ENCODE assay signal across 13 cellular contexts in the genomic region with DNA sequence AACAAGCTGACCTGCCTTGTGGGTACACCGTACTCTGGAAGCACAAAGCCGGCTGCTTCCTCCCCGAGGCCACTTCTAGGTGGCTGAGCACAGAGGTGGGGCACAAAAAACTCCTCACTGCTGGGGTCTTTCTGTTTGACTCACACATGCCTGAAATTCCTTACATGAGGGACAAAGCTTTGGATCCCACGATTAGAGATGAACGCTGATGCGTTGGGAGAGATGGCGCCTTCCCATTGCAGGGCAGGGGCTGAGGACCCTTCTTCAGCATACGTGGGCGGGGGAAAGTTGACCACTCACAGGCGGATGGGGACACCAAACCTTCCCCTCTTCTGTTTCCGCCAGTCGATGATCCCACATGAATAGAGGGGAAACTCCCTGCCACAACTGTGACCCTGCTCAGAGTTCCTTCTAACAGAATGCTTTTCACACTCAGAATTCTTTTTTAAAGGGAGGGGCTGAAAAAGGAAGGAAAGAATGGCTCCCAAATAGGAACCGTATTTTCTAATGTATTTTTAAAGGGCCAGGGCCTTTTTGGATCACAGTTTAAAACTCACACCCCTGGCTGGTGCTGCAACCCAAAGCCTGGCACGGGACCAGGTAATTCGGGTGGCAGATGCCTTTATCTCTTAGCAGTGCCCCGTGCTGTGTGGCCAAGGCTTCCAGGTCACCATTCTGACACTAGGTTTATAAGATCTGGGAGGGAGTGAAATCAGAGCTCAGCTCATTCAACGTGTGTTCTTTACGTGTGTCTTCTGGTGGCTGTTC.
DNase-seq lines count a peak whose midpoint lies in the region; ATAC-seq and TF ChIP-seq lines count a peak whose summit lies in the region.
"Had no signal": no experiment of that assay in that cellular context is flagged by ENCODE, and none has a peak within 500 bp of the region (broad histone marks: within the 10 kb centered on the region; RNA-seq: fewer than 3 reads in every experiment).

No MANE protein-coding gene starts in this region.

- H2AFZ ChIP-seq in smooth muscle cell (ENCODE audit: low read depth), result no peak overlapping the region

- CTCF ChIA-PET in WTC11 (lab: Charles Lee), result interaction anchor here (1.0 to 1.3 kb wide), 3 partner anchors 11 to 110 kb away, joined by 3 to 8 read pairs (median 4); no protein-coding TSS in a partner anchor

- DNase-seq in GM13977 (ENCODE audit: low spot score), result peak; percentile 52
- no peak for DNase-seq in WTC11 (ENCODE audit: low spot score)
- DNase-seq in left cardiac atrium, result peak; percentile 62
- no peak for DNase-seq in smooth muscle cell (lab: John Stamatoyannopoulos, UW; ENCODE audit: unreplicated experiment)
- no peak for DNase-seq in foreskin keratinocyte
- DNase-seq in putamen (ENCODE audit: low spot score), result no peak
- DNase-seq in BE2C, result no peak
- DNase-seq: activated CD8-positive, alpha-beta memory T cell treated with anti-CD3 and anti-CD28 coated beads, Interleukin-2, amount 50 U/mL, for 4 hours; DMS153; left colon; NCI-H2107; OCI-M1 had no signal

- 50% methylated on average over 18 of the region's 18 CpGs for WGBS in smooth muscle cell (ENCODE audit: low lambda C conversion rate)

- peaks cover 15% of the 10 kb centered on the region for H3K36me3 Mint-ChIP-seq in WTC11

- no peaks in the 10 kb centered on the region for H4K20me1 ChIP-seq in smooth muscle cell (ENCODE audit: low read depth)

- H3K27ac ChIP-seq in smooth muscle cell (ENCODE audit: low read depth) (no peak overlapping the region), foreskin keratinocyte (no peak overlapping the region)
- H3K27ac ChIP-seq: esophagus muscularis mucosa had no signal

- H3K79me2 ChIP-seq in smooth muscle cell (ENCODE audit: low read depth), result no peaks in the 10 kb centered on the region

- ATAC-seq in WTC11, result peak; percentile 50
- peak in 1 of 2 donors; percentile 24 for ATAC-seq in left cardiac atrium
- ATAC-seq in foreskin keratinocyte, result no peak
- ATAC-seq: left colon had no signal

- H3K9me3 ChIP-seq in smooth muscle cell (replicated peaks; ENCODE audit: low read depth), result no peaks in the 10 kb centered on the region
- H3K9me3 ChIP-seq in BE2C, result no peaks in the 10 kb centered on the region
- H3K9me3 ChIP-seq: esophagus muscularis mucosa had no signal

- H3K27me3 Mint-ChIP-seq in WTC11 (ENCODE audit: low read depth), result no peaks in the 10 kb centered on the region; the same call in 1 of the 2 replicates

- H3K4me1 ChIP-seq in smooth muscle cell (ENCODE audit: low read depth), result peaks cover 20% of the 10 kb centered on the region
- no peaks in the 10 kb centered on the region for H3K4me1 ChIP-seq in foreskin keratinocyte
- peaks cover 3% of the 10 kb centered on the region for H3K4me1 ChIP-seq in BE2C

- POLR2A ChIA-PET in WTC11 (lab: Charles Lee), result no interaction called here

- peaks cover 16% of the 10 kb centered on the region for H3K9me3 Mint-ChIP-seq in WTC11

- H3K4me2 ChIP-seq in smooth muscle cell, result peak overlapping the region; percentile 16

- H3K36me3 ChIP-seq in smooth muscle cell (ENCODE audit: low read depth) (no peaks in the 10 kb centered on the region), BE2C (no peaks in the 10 kb centered on the region)
- H3K36me3 ChIP-seq: esophagus muscularis mucosa had no signal

- no peak overlapping the region for H3K4me3 ChIP-seq in smooth muscle cell
- no peak overlapping the region for H3K4me3 ChIP-seq in BE2C (ENCODE audit: low read depth, low read length)
- H3K4me3 ChIP-seq: esophagus muscularis mucosa had no signal

- no peak overlapping the region for H3K9ac ChIP-seq in smooth muscle cell (ENCODE audit: low read depth)

- H3F3A ChIP-seq in smooth muscle cell (ENCODE audit: low read depth), result no peaks in the 10 kb centered on the region

- no peak overlapping the region for H3K27ac Mint-ChIP-seq in WTC11

- H3K27me3 ChIP-seq in smooth muscle cell (ENCODE audit: low read depth), result no peaks in the 10 kb centered on the region
- no peaks in the 10 kb centered on the region for H3K27me3 ChIP-seq in foreskin keratinocyte
- no peaks in the 10 kb centered on the region for H3K27me3 ChIP-seq in BE2C
- H3K27me3 ChIP-seq: esophagus muscularis mucosa had no signal

- intact Hi-C loops in left cardiac atrium (cut with DNase I), result no loop called here

- in situ Hi-C loops in GM13977 (cut with MboI; ENCODE audit: low pct_unique_long_range_greater_than_20kb, low sequenced_read_pairs, unreplicated experiment), result no loop called here

- peaks cover 15% of the 10 kb centered on the region for H3K4me1 Mint-ChIP-seq in WTC11

- no peak for TF ChIP-seq CTCF in GM13977 (IDR thresholded peaks at IDR 0.05; ENCODE audit: extremely low read depth, insufficient read depth, missing control alignments)
- no peak for TF ChIP-seq CTCF in WTC11 (IDR thresholded peaks at IDR 0.05)
- TF ChIP-seq CTCF in smooth muscle cell (IDR thresholded peaks at IDR 0.05; ENCODE audit: borderline replicate concordance, insufficient read depth, poor library complexity, severe bottlenecking), result no peak
- no peak for TF ChIP-seq CTCF in foreskin keratinocyte (conservative IDR thresholded peaks at IDR 0.05)
- TF ChIP-seq CTCF in BE2C (IDR thresholded peaks at IDR 0.05; ENCODE audit: low read depth, low read length), result no peak

- no peak overlapping the region for H3K4me3 Mint-ChIP-seq in WTC11

TF ChIP-seq in WTC11, 78 proteins besides CTCF, POLR2A, EP300 and RAD21:
- TF ChIP-seq TEAD1 (CRISPR knock-in tag; IDR thresholded peaks at IDR 0.05) (no peak), ATF1 (CRISPR knock-in tag; IDR thresholded peaks at IDR 0.05) (no peak), ZNF281 (CRISPR knock-in tag; IDR thresholded peaks at IDR 0.05) (no peak), MAX (CRISPR knock-in tag; IDR thresholded peaks at IDR 0.05) (no peak), EMX1 (CRISPR knock-in tag; IDR thresholded peaks at IDR 0.05) (no peak), SMAD3 (CRISPR knock-in tag; IDR thresholded peaks at IDR 0.05; ENCODE audit: borderline replicate concordance) (no peak), JUN (CRISPR knock-in tag; IDR thresholded peaks at IDR 0.05) (no peak), ZSCAN18 (CRISPR knock-in tag; IDR thresholded peaks at IDR 0.05) (no peak), ZNF138 (CRISPR knock-in tag; conservative IDR thresholded peaks at IDR 0.05) (no peak), FOXJ3 (CRISPR knock-in tag; IDR thresholded peaks at IDR 0.05; ENCODE audit: borderline replicate concordance) (no peak), ZNF121 (CRISPR knock-in tag; IDR thresholded peaks at IDR 0.05) (no peak), SP1 (CRISPR knock-in tag; conservative IDR thresholded peaks at IDR 0.05) (no peak), ZNF416 (CRISPR knock-in tag; IDR thresholded peaks at IDR 0.05) (no peak), ETV6 (CRISPR knock-in tag; IDR thresholded peaks at IDR 0.05) (no peak), NR3C1 (CRISPR knock-in tag; conservative IDR thresholded peaks at IDR 0.05; ENCODE audit: low read depth) (no peak), OVOL2 (CRISPR knock-in tag; IDR thresholded peaks at IDR 0.05; ENCODE audit: borderline replicate concordance) (no peak), ZNF317 (CRISPR knock-in tag; IDR thresholded peaks at IDR 0.05; ENCODE audit: borderline replicate concordance, low read depth) (no peak), NFE2L1 (CRISPR knock-in tag; IDR thresholded peaks at IDR 0.05) (no peak), ZNF263 (CRISPR knock-in tag; IDR thresholded peaks at IDR 0.05; ENCODE audit: low read depth) (no peak)
- TF ChIP-seq, protein P1, sequence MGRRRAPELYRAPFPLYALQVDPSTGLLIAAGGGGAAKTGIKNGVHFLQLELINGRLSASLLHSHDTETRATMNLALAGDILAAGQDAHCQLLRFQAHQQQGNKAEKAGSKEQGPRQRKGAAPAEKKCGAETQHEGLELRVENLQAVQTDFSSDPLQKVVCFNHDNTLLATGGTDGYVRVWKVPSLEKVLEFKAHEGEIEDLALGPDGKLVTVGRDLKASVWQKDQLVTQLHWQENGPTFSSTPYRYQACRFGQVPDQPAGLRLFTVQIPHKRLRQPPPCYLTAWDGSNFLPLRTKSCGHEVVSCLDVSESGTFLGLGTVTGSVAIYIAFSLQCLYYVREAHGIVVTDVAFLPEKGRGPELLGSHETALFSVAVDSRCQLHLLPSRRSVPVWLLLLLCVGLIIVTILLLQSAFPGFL (CRISPR knock-in tag; IDR thresholded peaks at IDR 0.05; ENCODE audit: borderline replicate concordance), result no peak

Comparison
In these comparisons a context has a peak if more than half of its experiments do, and no peak if none do; other contexts are left out.
1. DNase-seq: peak in GM13977 (single experiment) and left cardiac atrium (single experiment); none in WTC11 (single experiment), smooth muscle cell (single experiment), foreskin keratinocyte (0 of 2), putamen (single experiment) and BE2C (single experiment).